In the genomic region with DNA sequence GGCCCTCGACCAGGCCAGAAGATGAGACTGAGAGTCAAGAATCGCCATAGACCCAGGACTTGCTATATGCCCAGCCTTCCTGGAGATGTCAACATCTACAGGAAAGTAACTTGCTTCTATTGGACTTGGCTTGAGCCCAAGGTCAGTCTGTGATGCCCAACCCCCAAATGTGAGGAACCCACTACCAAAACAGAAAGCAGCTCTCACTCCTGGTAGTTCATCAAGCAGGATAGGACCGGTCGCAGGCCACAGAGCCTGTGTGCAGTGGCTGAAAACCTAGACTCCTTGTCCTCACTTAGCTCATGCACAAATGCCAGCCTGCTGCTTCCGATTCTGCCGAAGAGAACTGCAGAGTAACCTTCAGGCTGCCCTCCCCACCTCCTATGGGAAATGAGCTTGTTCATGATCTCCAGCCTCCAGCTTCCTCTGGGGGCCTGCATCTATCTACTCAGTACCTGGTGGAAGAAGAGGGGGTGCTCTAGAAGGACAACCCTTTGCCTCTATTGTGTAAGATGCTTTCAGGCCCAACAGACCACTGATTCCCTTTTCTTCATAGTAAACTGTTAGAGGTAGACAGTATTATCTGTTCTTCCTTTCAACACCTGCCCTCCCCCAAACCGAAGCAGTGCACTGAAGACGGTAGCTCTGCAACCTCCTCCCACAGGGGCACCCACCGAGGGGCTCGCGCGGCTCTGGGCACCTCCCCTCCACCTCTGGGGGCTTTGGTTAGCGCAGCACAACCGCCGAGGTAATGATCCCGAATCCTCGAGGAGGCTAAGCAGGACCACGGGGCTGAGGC, we compare ENCODE assay signal across 8 cellular contexts. TPM values are rescaled to one million over a fixed set of nuclear protein-coding genes. Genes with fewer than 3 reads are reported as not detected.
DNase-seq lines count a peak whose midpoint lies in the region; ATAC-seq and TF ChIP-seq lines count a peak whose summit lies in the region.

No MANE protein-coding gene starts in this region.

- ATAC-seq in HG03342 (IDR thresholded peaks at IDR 0.05; ENCODE audit: unreplicated experiment) (peak; percentile 5), WTC11 (no peak), GM21619 (IDR thresholded peaks at IDR 0.05; ENCODE audit: unreplicated experiment) (no peak), HG02759 (IDR thresholded peaks at IDR 0.05; ENCODE audit: unreplicated experiment) (no peak)

- H3K9ac ChIP-seq in ES-I3 (ENCODE audit: low read depth, low read length) = peak overlapping the region; percentile 68

- H3K9me3 Mint-ChIP-seq in WTC11 (peaks cover 9% of the 10 kb centered on the region; the same call in 1 of the 2 replicates), glutamatergic neuron (ENCODE audit: unreplicated experiment) (peaks cover 10% of the 10 kb centered on the region)

- H3K4me1 ChIP-seq in ES-I3 (ENCODE audit: insufficient read depth, low read length) = peaks cover 6% of the 10 kb centered on the region; the same call in 1 of the 2 replicates

- TF ChIP-seq CTCF in WTC11 (IDR thresholded peaks at IDR 0.05) = no peak
- no peak for TF ChIP-seq CTCF in glutamatergic neuron (IDR thresholded peaks at IDR 0.05; ENCODE audit: partially characterized antibody, unreplicated experiment)

- POLR2A ChIA-PET in WTC11 (lab: Charles Lee) = interaction anchor here (0.5 kb wide), 1 partner anchor 60 kb away, joined by 7 read pairs; no protein-coding TSS in a partner anchor

- H3K36me3 ChIP-seq in ES-I3 (ENCODE audit: insufficient read depth, low read length) = no peaks in the 10 kb centered on the region

- H3K36me3 Mint-ChIP-seq in WTC11 (peaks cover 3% of the 10 kb centered on the region; the same call in 1 of the 2 replicates), glutamatergic neuron (ENCODE audit: unreplicated experiment) (no peaks in the 10 kb centered on the region)

- H3K4me3 ChIP-seq in skeletal muscle cell (ENCODE audit: low read depth, low read length) = peak overlapping the region; percentile 60

- CTCF ChIA-PET in WTC11 (lab: Charles Lee) = interaction anchor here (0.6 to 6.0 kb wide), 18 partner anchors 11 to 207 kb away, joined by 3 to 35 read pairs (median 6); no protein-coding TSS in a partner anchor

- H3K27ac Mint-ChIP-seq in WTC11 (peak overlapping the region; percentile 45; the same call in 1 of the 2 replicates), glutamatergic neuron (ENCODE audit: unreplicated experiment) (peak overlapping the region; percentile 90)

- peaks cover 22% of the 10 kb centered on the region for H3K4me1 Mint-ChIP-seq in WTC11
- peaks cover 12% of the 10 kb centered on the region for H3K4me1 Mint-ChIP-seq in glutamatergic neuron (ENCODE audit: low read depth, unreplicated experiment)

- DNase-seq in WTC11 (ENCODE audit: low spot score) = no peak
- DNase-seq in glutamatergic neuron = peak; percentile 38
- no peak for DNase-seq in skeletal muscle cell (ENCODE audit: low read depth)
- no peak for DNase-seq in occipital lobe (lab: John Stamatoyannopoulos, UW)

- no peaks in the 10 kb centered on the region for H3K9me3 ChIP-seq in ES-I3 (ENCODE audit: control insufficient read depth, insufficient read depth, low read length)

- H3K4me3 Mint-ChIP-seq in WTC11 (peak overlapping the region; percentile 80), glutamatergic neuron (ENCODE audit: unreplicated experiment) (peak overlapping the region; percentile 94)

- H3K27me3 Mint-ChIP-seq in WTC11 (ENCODE audit: low read depth) (peaks cover 9% of the 10 kb centered on the region), glutamatergic neuron (ENCODE audit: unreplicated experiment) (peaks cover 2% of the 10 kb centered on the region)

TF ChIP-seq in WTC11, 78 proteins besides CTCF, POLR2A, EP300 and RAD21:
- TF ChIP-seq ZNF263 (CRISPR knock-in tag; IDR thresholded peaks at IDR 0.05; ENCODE audit: low read depth) (no peak), ZNF138 (CRISPR knock-in tag; conservative IDR thresholded peaks at IDR 0.05) (no peak), GRHL2 (CRISPR knock-in tag; IDR thresholded peaks at IDR 0.05; ENCODE audit: insufficient replicate concordance, severe bottlenecking) (no peak), JAZF1 (CRISPR knock-in tag; IDR thresholded peaks at IDR 0.05) (no peak), RELA (CRISPR knock-in tag; IDR thresholded peaks at IDR 0.05; ENCODE audit: borderline replicate concordance) (no peak), NFYB (CRISPR knock-in tag; conservative IDR thresholded peaks at IDR 0.05; ENCODE audit: low read depth) (no peak)
- TF ChIP-seq, protein P1, sequence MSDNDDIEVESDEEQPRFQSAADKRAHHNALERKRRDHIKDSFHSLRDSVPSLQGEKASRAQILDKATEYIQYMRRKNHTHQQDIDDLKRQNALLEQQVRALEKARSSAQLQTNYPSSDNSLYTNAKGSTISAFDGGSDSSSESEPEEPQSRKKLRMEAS (CRISPR knock-in tag; IDR thresholded peaks at IDR 0.05) = no peak
- TF ChIP-seq, protein P2, sequence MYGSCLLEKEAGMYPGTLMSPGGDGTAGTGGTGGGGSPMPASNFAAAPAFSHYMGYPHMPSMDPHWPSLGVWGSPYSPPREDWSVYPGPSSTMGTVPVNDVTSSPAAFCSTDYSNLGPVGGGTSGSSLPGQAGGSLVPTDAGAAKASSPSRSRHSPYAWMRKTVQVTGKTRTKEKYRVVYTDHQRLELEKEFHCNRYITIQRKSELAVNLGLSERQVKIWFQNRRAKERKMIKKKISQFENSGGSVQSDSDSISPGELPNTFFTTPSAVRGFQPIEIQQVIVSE (CRISPR knock-in tag; IDR thresholded peaks at IDR 0.05; ENCODE audit: borderline replicate concordance) = no peak
- TF ChIP-seq, protein P3, sequence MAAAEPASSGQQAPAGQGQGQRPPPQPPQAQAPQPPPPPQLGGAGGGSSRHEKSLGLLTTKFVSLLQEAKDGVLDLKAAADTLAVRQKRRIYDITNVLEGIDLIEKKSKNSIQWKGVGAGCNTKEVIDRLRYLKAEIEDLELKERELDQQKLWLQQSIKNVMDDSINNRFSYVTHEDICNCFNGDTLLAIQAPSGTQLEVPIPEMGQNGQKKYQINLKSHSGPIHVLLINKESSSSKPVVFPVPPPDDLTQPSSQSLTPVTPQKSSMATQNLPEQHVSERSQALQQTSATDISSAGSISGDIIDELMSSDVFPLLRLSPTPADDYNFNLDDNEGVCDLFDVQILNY (CRISPR knock-in tag; IDR thresholded peaks at IDR 0.05) = no peak
TF ChIP-seq in WTC11: peak in this region for 0.

RNA-seq across cellular contexts. Expression of a gene that starts 1.3 kb away (rescaled TPM):
- total RNA-seq in WTC11 (2021) = 133 to 151 TPM (median 137 TPM) in 3 replicates
- total RNA-seq in glutamatergic neuron (ENCODE audit: unreplicated experiment) = 175 TPM
- total RNA-seq in occipital lobe = 27.0 TPM

RNA-seq across cellular contexts. Expression of a gene that starts 27.4 kb away (rescaled TPM):
- 1.9 to 2.7 TPM (median 1.9 TPM) in 3 replicates for total RNA-seq in WTC11 (2021)
- total RNA-seq in glutamatergic neuron (ENCODE audit: unreplicated experiment) = 54.6 TPM
- total RNA-seq in occipital lobe = 0.16 TPM

RNA-seq across cellular contexts. Expression of a gene that starts 32.3 kb away (rescaled TPM):
- total RNA-seq in WTC11 (2021) (46.1 to 70.3 TPM (median 68.1 TPM) in 3 replicates), glutamatergic neuron (ENCODE audit: unreplicated experiment) (25.7 TPM), occipital lobe (not detected)

Comparison
In these comparisons a context has a peak if more than half of its experiments do, and no peak if none do; other contexts are left out.
1. RNA of a gene that starts 27.4 kb away (total RNA-seq): 54.6 TPM in glutamatergic neuron (single experiment); 1.9 to 2.7 TPM in WTC11 and 0.16 TPM in occipital lobe (single experiment); every median in the first group is over 10 times any median in the second.
2. RNA of a gene that starts 32.3 kb away (total RNA-seq): 46.1 to 70.3 TPM in WTC11 and 25.7 TPM in glutamatergic neuron (single experiment); not detected in occipital lobe (single experiment); every median in the first group is over 10 times any median in the second.